Comparison of ENCODE assay signal across 28 cellular contexts in genomic region chr9:105593145-105593544, GRCh38.
"Had no signal": no experiment of that assay in that cellular context is flagged by ENCODE, and none has a peak within 500 bp of the region (broad histone marks: within the 10 kb centered on the region; RNA-seq: fewer than 3 reads in every experiment).

No MANE protein-coding gene starts in this region.

- H3K36me3 ChIP-seq: ovary had no signal

- H3K27me3 ChIP-seq: neural progenitor cell, ovary, right lobe of liver, sigmoid colon, stomach, thyroid gland, tibial nerve, upper lobe of left lung, vagina had no signal

- H3K27ac Mint-ChIP-seq: nephron; neural progenitor cell; progenitor cell of endocrine pancreas; stimulated activated effector memory CD8-positive, alpha-beta T cell treated with anti-CD3 and anti-CD28 coated beads, Interleukin-12 subunit alpha, Interleukin-12 subunit beta, amount 100 ng/mL, for 72 hours; stimulated activated naive B cell treated with anti-CD40 and anti-IgM and Interleukin-4, amounts not matched to agents 10 μg/mL and 1 μg/mL and 100 μg/mL, for 72 hours; stimulated activated naive CD8-positive, alpha-beta T cell treated with anti-CD3 and anti-CD28 coated beads, Interleukin-15, Interleukin-2, amounts not matched to agents 100 ng/mL and 50 ng/mL, for 24 hours had no signal

- H3K9me3 ChIP-seq: psoas muscle, right lobe of liver, thyroid gland, vagina had no signal

- DNase-seq: occipital lobe; ovary; posterior cingulate gyrus; psoas muscle; right cardiac atrium; right lobe of liver; sigmoid colon; small intestine; stimulated activated CD4-positive, alpha-beta T cell treated with anti-CD3 and anti-CD28 coated beads, Interleukin-15, amount 100 ng/mL, for 24 hours; stimulated activated CD4-positive, alpha-beta T cell treated with anti-CD3 and anti-CD28 coated beads, Interleukin-2, amount 100 ng/mL, for 24 hours; stimulated activated CD4-positive, alpha-beta T cell treated with anti-CD3 and anti-CD28 coated beads, Interleukin-2, amount 100 ng/mL, for 48 hours; stimulated activated CD4-positive, alpha-beta T cell treated with anti-CD3 and anti-CD28 coated beads, Interleukin-4, amount 100 ng/mL, for 24 hours; stimulated activated naive B cell treated with anti-CD40 and anti-IgM and Interleukin-4, amounts not matched to agents 10 μg/mL and 1 μg/mL and 100 μg/mL, for 72 hours; stimulated activated naive CD4-positive, alpha-beta T cell treated with Interleukin-2 at 50 U/mL for 16 hours; stomach; thyroid gland; trophoblast cell; upper lobe of left lung had no signal

- H3K27me3 Mint-ChIP-seq: progenitor cell of endocrine pancreas; stimulated activated naive B cell treated with anti-CD40 and anti-IgM and Interleukin-4, amounts not matched to agents 10 μg/mL and 1 μg/mL and 100 μg/mL, for 72 hours; stimulated activated naive CD8-positive, alpha-beta T cell treated with anti-CD3 and anti-CD28 coated beads, Interleukin-15, Interleukin-2, amounts not matched to agents 100 ng/mL and 50 ng/mL, for 24 hours had no signal

- FAIRE-seq: small intestine, urothelium cell line had no signal

- H3K4me1 ChIP-seq: neural progenitor cell, parathyroid adenoma, psoas muscle, right lobe of liver, sigmoid colon, stomach, thyroid gland, tibial nerve, upper lobe of left lung, vagina had no signal

- H3K27ac ChIP-seq: neural progenitor cell, ovary, parathyroid adenoma, psoas muscle, right lobe of liver, sigmoid colon, stomach, thoracic aorta, thyroid gland, tibial nerve, upper lobe of left lung, vagina had no signal

- H3K9ac ChIP-seq: neural progenitor cell, parathyroid adenoma had no signal

- H3K4me1 Mint-ChIP-seq: nephron; neural progenitor cell; stimulated activated effector memory CD8-positive, alpha-beta T cell treated with anti-CD3 and anti-CD28 coated beads, Interleukin-12 subunit alpha, Interleukin-12 subunit beta, amount 100 ng/mL, for 72 hours; stimulated activated naive B cell treated with anti-CD40 and anti-IgM and Interleukin-4, amounts not matched to agents 10 μg/mL and 1 μg/mL and 100 μg/mL, for 72 hours had no signal

- H3K4me3 Mint-ChIP-seq: nephron; neural progenitor cell; stimulated activated effector memory CD8-positive, alpha-beta T cell treated with anti-CD3 and anti-CD28 coated beads, Interleukin-12 subunit alpha, Interleukin-12 subunit beta, amount 100 ng/mL, for 72 hours; stimulated activated naive B cell treated with anti-CD40 and anti-IgM and Interleukin-4, amounts not matched to agents 10 μg/mL and 1 μg/mL and 100 μg/mL, for 72 hours; stimulated activated naive CD8-positive, alpha-beta T cell treated with anti-CD3 and anti-CD28 coated beads, Interleukin-15, Interleukin-2, amounts not matched to agents 100 ng/mL and 50 ng/mL, for 24 hours had no signal

- H3K4me3 ChIP-seq: neural progenitor cell, ovary, psoas muscle, right lobe of liver, sigmoid colon, stomach, thoracic aorta, thyroid gland, tibial nerve, upper lobe of left lung, vagina had no signal

- ATAC-seq: psoas muscle; right cardiac atrium; right lobe of liver; stimulated activated effector memory CD8-positive, alpha-beta T cell treated with anti-CD3 and anti-CD28 coated beads, Interleukin-12 subunit alpha, Interleukin-12 subunit beta, amount 100 ng/mL, for 72 hours; stimulated activated naive B cell treated with anti-CD40 and anti-IgM and Interleukin-4, amounts not matched to agents 10 μg/mL and 1 μg/mL and 100 μg/mL, for 72 hours had no signal
